ENCODE assay signal across 8 cellular contexts in genomic region chr1:51192213-51192843, GRCh38. TPM values are rescaled to one million over a fixed set of nuclear protein-coding genes. Genes with fewer than 3 reads are reported as not detected.
DNase-seq lines count a peak whose midpoint lies in the region; FAIRE-seq and TF ChIP-seq lines count a peak whose summit lies in the region.

No MANE protein-coding gene starts in this region.

- H3K4me1 ChIP-seq in PC-9 (replicated peaks; ENCODE audit: insufficient read depth): no peaks in the 10 kb centered on the region
- H3K4me1 ChIP-seq in parathyroid adenoma: no peaks in the 10 kb centered on the region
- H3K4me1 ChIP-seq in vagina: no peaks in the 10 kb centered on the region

- no peak overlapping the region for H3K27ac ChIP-seq in PC-9
- H3K27ac ChIP-seq in parathyroid adenoma: no peak overlapping the region
- no peak overlapping the region for H3K27ac ChIP-seq in vagina

- no peaks in the 10 kb centered on the region for H3K27me3 ChIP-seq in PC-9 (ENCODE audit: insufficient read depth, low read depth)
- no peaks in the 10 kb centered on the region for H3K27me3 ChIP-seq in parathyroid adenoma (ENCODE audit: control insufficient read depth, insufficient read depth, low read length)
- no peaks in the 10 kb centered on the region for H3K27me3 ChIP-seq in vagina

- H3F3A ChIP-seq in PC-9 (ENCODE audit: insufficient read depth, low read depth): no peaks in the 10 kb centered on the region

- TF ChIP-seq POLR2A in vagina (IDR thresholded peaks at IDR 0.05): no peak

- no peak overlapping the region for H3K4me2 ChIP-seq in PC-9
- no peak overlapping the region for H3K4me2 ChIP-seq in parathyroid adenoma (ENCODE audit: low read length)

- no peaks in the 10 kb centered on the region for H3K9me3 ChIP-seq in PC-9 (ENCODE audit: insufficient read depth, low read depth)
- no peaks in the 10 kb centered on the region for H3K9me3 ChIP-seq in parathyroid adenoma (ENCODE audit: control insufficient read depth, low read length)
- H3K9me3 ChIP-seq in vagina: no peaks in the 10 kb centered on the region

- no peaks in the 10 kb centered on the region for H4K20me1 ChIP-seq in PC-9 (ENCODE audit: insufficient read depth)

- peak; percentile 71 for FAIRE-seq in frontal cortex (lab: Jason Lieb, UNC)

- H3K9me2 ChIP-seq in PC-9 (ENCODE audit: insufficient read depth): no peaks in the 10 kb centered on the region

- no peaks in the 10 kb centered on the region for H3K79me2 ChIP-seq in PC-9 (ENCODE audit: low read depth)
- H3K79me2 ChIP-seq in parathyroid adenoma: no peaks in the 10 kb centered on the region

- no peak overlapping the region for H3K9ac ChIP-seq in parathyroid adenoma

- DNase-seq in DMS 273 (lab: John Stamatoyannopoulos, UW; ENCODE audit: unreplicated experiment) (peak; percentile 84), HS-5 (ENCODE audit: low read depth) (peak; percentile 46), PC-9 (peak; percentile 60 to 65), frontal cortex (ENCODE audit: low spot score in 2 of 2) (peak in 1 of 2 donors; percentile 37), vagina (ENCODE audit: extremely low spot score in 2 of 2) (no peak), cortex of kidney (lab: John Stamatoyannopoulos, UW) (no peak)
- DNase-seq in activated T-helper 1 cell treated with anti-CD3 and anti-CD28 coated beads, Interleukin-2, amount 50 U/mL, for 16 hours (ENCODE audit: low read depth in 1 of 2, low spot score in 1 of 2): peak; percentile 4 to 23

- no peaks in the 10 kb centered on the region for H3K36me3 ChIP-seq in PC-9 (ENCODE audit: low read depth)
- no peaks in the 10 kb centered on the region for H3K36me3 ChIP-seq in parathyroid adenoma (ENCODE audit: control insufficient read depth, insufficient read depth, low read length)
- H3K36me3 ChIP-seq in vagina: no peaks in the 10 kb centered on the region

- no peak overlapping the region for H3K4me3 ChIP-seq in PC-9
- H3K4me3 ChIP-seq in parathyroid adenoma (ENCODE audit: low read depth, low read length): no peak overlapping the region
- H3K4me3 ChIP-seq in vagina: no peak overlapping the region

- CTCF ChIA-PET in PC-9 (lab: Charles Lee): interaction anchor here (0.6 kb wide), 1 partner anchor 647 kb away, joined by 4 read pairs; no protein-coding TSS in a partner anchor

- POLR2A ChIA-PET in PC-9 (lab: Charles Lee; ENCODE audit: unreplicated experiment): no interaction called here

- H2AFZ ChIP-seq in PC-9 (no peak overlapping the region), parathyroid adenoma (no peak overlapping the region)

- TF ChIP-seq CTCF in PC-9 (conservative IDR thresholded peaks at IDR 0.05) (peak; percentile 83), parathyroid adenoma (IDR thresholded peaks at IDR 0.05) (peak; percentile 57), vagina (IDR thresholded peaks at IDR 0.05) (peak; percentile 41 to 63 (median 42))

- intact Hi-C loops in PC-9 (cut with micrococcal nuclease; ENCODE audit: unreplicated experiment): loop anchor here (5.0 kb wide), 1 partner anchor 810 kb away; no protein-coding TSS in a partner anchor
- intact Hi-C loops in vagina (cut with DNase I): loop anchor here (10.0 kb wide), 1 partner anchor 268 kb away; no protein-coding TSS in a partner anchor

- no TSS peak for BruUV-seq in PC-9 (replicated peaks; lab: Mats Ljungman, UMichigan)

RNA-seq across cellular contexts. Expression of gene RNF11, which starts 43.7 kb away (rescaled TPM):
- total RNA-seq in PC-9 (2021) (63.0 and 73.2 TPM in 2 replicates), frontal cortex (177 TPM), vagina (73.9 TPM)

Comparison
In these comparisons a context has a peak if more than half of its experiments do, and no peak if none do; other contexts are left out.
1. DNase-seq: peak in DMS 273 (single experiment), HS-5 (single experiment), PC-9 (2 of 2) and activated T-helper 1 cell treated with anti-CD3 and anti-CD28 coated beads, Interleukin-2, amount 50 U/mL, for 16 hours (2 of 2); none in vagina (0 of 2) and cortex of kidney (single experiment).
2. Peak in every context shown above with its lines, with median percentiles within 50 percentile points of each other: CTCF ChIP-seq.